ENCODE assay signal across 27 cellular contexts in genomic region chr14:33454707-33455106, GRCh38.
"Had no signal": no experiment of that assay in that cellular context is flagged by ENCODE, and none has a peak within 500 bp of the region (broad histone marks: within the 10 kb centered on the region; RNA-seq: fewer than 3 reads in every experiment).

No MANE protein-coding gene starts in this region.

- H3K27me3 ChIP-seq: esophagus muscularis mucosa, foreskin keratinocyte, heart left ventricle, pancreas, tibial nerve had no signal

- H3K36me3 Mint-ChIP-seq: activated naive CD4-positive, alpha-beta T cell treated with anti-CD3 and anti-CD28 coated beads, Interleukin-2, amount 50 U/mL, for 72 hours; naive thymus-derived CD4-positive, alpha-beta T cell; stimulated activated naive B cell treated with anti-CD40 and anti-IgM and Interleukin-4, amounts not matched to agents 10 μg/mL and 1 μg/mL and 100 μg/mL, for 72 hours had no signal

- H3K9me3 ChIP-seq: esophagus muscularis mucosa, heart left ventricle, pancreas, psoas muscle, tibial nerve had no signal

- H3K4me1 ChIP-seq: pancreas had no signal

- H3K4me3 Mint-ChIP-seq: central memory CD8-positive, alpha-beta T cell; dendritic cell treated with granulocyte-macrophage colony-stimulating factor and Interleukin-4, amounts not matched to agents 40 ng/mL and 50 ng/mL, for 4 days; stimulated activated naive B cell treated with anti-CD40 and anti-IgM and Interleukin-4, amounts not matched to agents 10 μg/mL and 1 μg/mL and 100 μg/mL, for 72 hours had no signal

- ATAC-seq: activated CD4-positive, CD25-positive, alpha-beta regulatory T cell treated with anti-CD3 and anti-CD28 coated beads, Interleukin-2, amount 50 U/mL, for 24 hours; activated naive CD4-positive, alpha-beta T cell treated with anti-CD3 and anti-CD28 coated beads, Interleukin-2, amount 50 U/mL, for 72 hours; foreskin keratinocyte; heart left ventricle; naive thymus-derived CD4-positive, alpha-beta T cell; pancreas; psoas muscle; stimulated activated naive B cell treated with anti-CD40 and anti-IgM and Interleukin-4, amounts not matched to agents 10 μg/mL and 1 μg/mL and 100 μg/mL, for 72 hours had no signal

- H3K36me3 ChIP-seq: esophagus muscularis mucosa, heart left ventricle, pancreas, tibial nerve had no signal

- H3K4me3 ChIP-seq: heart left ventricle, pancreas, psoas muscle, tibial nerve had no signal

- H3K4me1 Mint-ChIP-seq: stimulated activated naive B cell treated with anti-CD40 and anti-IgM and Interleukin-4, amounts not matched to agents 10 μg/mL and 1 μg/mL and 100 μg/mL, for 72 hours had no signal

- H3K9me3 Mint-ChIP-seq: activated naive CD4-positive, alpha-beta T cell treated with anti-CD3 and anti-CD28 coated beads, Interleukin-2, amount 50 U/mL, for 72 hours; dendritic cell treated with granulocyte-macrophage colony-stimulating factor and Interleukin-4, amounts not matched to agents 40 ng/mL and 50 ng/mL, for 4 days; stimulated activated naive B cell treated with anti-CD40 and anti-IgM and Interleukin-4, amounts not matched to agents 10 μg/mL and 1 μg/mL and 100 μg/mL, for 72 hours had no signal

- H3K27ac Mint-ChIP-seq: activated naive CD4-positive, alpha-beta T cell treated with anti-CD3 and anti-CD28 coated beads, Interleukin-2, amount 50 U/mL, for 72 hours; dendritic cell treated with granulocyte-macrophage colony-stimulating factor and Interleukin-4, amounts not matched to agents 40 ng/mL and 50 ng/mL, for 4 days; immature natural killer cell; naive thymus-derived CD4-positive, alpha-beta T cell; stimulated activated naive B cell treated with anti-CD40 and anti-IgM and Interleukin-4, amounts not matched to agents 10 μg/mL and 1 μg/mL and 100 μg/mL, for 72 hours had no signal

- DNase-seq: activated CD4-positive, alpha-beta T cell treated with anti-CD3 and anti-CD28 coated beads for 48 hours; activated CD4-positive, alpha-beta T cell treated with anti-CD3 and anti-CD28 coated beads, Interleukin-2, amount 50 U/mL, for 48 hours; activated CD8-positive, alpha-beta memory T cell treated with anti-CD3 and anti-CD28 coated beads for 24 hours; activated gamma-delta T cell treated with Interleukin-2 at 50 U/mL for 16 hours; anterior cingulate cortex; foreskin keratinocyte; heart left ventricle; hypothalamus; immature natural killer cell; kidney; left colon; midbrain; naive thymus-derived CD4-positive, alpha-beta T cell; nucleus accumbens; pancreas; psoas muscle; stimulated activated CD4-positive, alpha-beta T cell treated with anti-CD3 and anti-CD28 coated beads, Interleukin-15, amount 100 ng/mL, for 24 hours; stimulated activated CD4-positive, alpha-beta T cell treated with anti-CD3 and anti-CD28 coated beads, Interleukin-2, amount 100 ng/mL, for 24 hours; stimulated activated naive B cell treated with anti-CD40 and anti-IgM and Interleukin-4, amounts not matched to agents 10 μg/mL and 1 μg/mL and 100 μg/mL, for 72 hours; T-helper 9 cell had no signal

- H3K27ac ChIP-seq: esophagus muscularis mucosa, foreskin keratinocyte, pancreas, psoas muscle, tibial nerve, VCaP had no signal

- H3K27me3 Mint-ChIP-seq: central memory CD8-positive, alpha-beta T cell; naive thymus-derived CD4-positive, alpha-beta T cell; stimulated activated naive B cell treated with anti-CD40 and anti-IgM and Interleukin-4, amounts not matched to agents 10 μg/mL and 1 μg/mL and 100 μg/mL, for 72 hours had no signal
